In the genomic region with DNA sequence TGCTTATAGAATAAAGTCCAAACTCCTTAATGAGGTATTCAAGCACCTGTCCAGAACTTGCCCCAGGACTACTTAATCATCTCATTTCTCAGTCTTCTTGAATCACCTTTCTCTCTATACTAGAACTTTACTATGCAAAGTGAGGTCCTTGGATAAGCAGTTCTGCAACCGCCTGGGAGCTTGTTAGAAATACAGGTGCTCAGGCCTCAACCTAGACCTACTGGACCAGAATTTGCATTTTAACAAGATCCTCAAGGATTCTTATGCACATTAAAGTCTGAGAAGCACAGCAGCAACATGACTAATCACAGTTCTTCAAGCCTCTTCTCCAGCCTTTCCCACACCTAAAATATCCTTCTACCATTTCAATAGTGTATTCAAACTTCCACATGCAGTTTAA, we compare ENCODE assay signal across 25 cellular contexts.
A peak's percentile ranks its signal among the peaks of the same experiment; 100 is the strongest.
DNase-seq lines count a peak whose midpoint lies in the region; ATAC-seq and TF ChIP-seq lines count a peak whose summit lies in the region.
"Had no signal": no experiment of that assay in that cellular context is flagged by ENCODE, and none has a peak within 500 bp of the region (broad histone marks: within the 10 kb centered on the region; RNA-seq: fewer than 3 reads in every experiment).

No MANE protein-coding gene starts in this region.

- no peaks in the 10 kb centered on the region for H3K27me3 ChIP-seq in GM23338 (ENCODE audit: insufficient read depth)
- H3K27me3 ChIP-seq: vagina had no signal

- POLR2A ChIA-PET in MCF 10A (lab: Yijun Ruan, JAX) = no interaction called here

- peaks cover 17% of the 10 kb centered on the region for H3K36me3 Mint-ChIP-seq in T-helper 2 cell treated with Interferon-gamma antibody and Interleukin-4, amounts not matched to agents 5 μg/mL and 100 μg/mL, for 36 hours (ENCODE audit: low read depth)
- no peaks in the 10 kb centered on the region for H3K36me3 Mint-ChIP-seq in GM23338 (ENCODE audit: low read depth)
- peaks cover 4% of the 10 kb centered on the region for H3K36me3 Mint-ChIP-seq in T-helper 17 cell (ENCODE audit: low read depth)
- peaks cover 23% of the 10 kb centered on the region for H3K36me3 Mint-ChIP-seq in memory B cell
- no peaks in the 10 kb centered on the region for H3K36me3 Mint-ChIP-seq in MCF 10A (ENCODE audit: insufficient read depth, unreplicated experiment)

- no peaks in the 10 kb centered on the region for H3K9me3 ChIP-seq in T-helper 17 cell (ENCODE audit: control insufficient read depth, low read length, poor library complexity, severe bottlenecking)
- no peaks in the 10 kb centered on the region for H3K9me3 ChIP-seq in mucosa of descending colon
- H3K9me3 ChIP-seq: BE2C, esophagus muscularis mucosa, gastroesophageal sphincter, vagina had no signal

- H3K27ac ChIP-seq in GM23338 (ENCODE audit: low read depth) = no peak overlapping the region; the same call in 1 of the 2 replicates
- H3K27ac ChIP-seq: esophagus muscularis mucosa, gastroesophageal sphincter, HL-60, vagina, VCaP had no signal

- no TSS peak for BruUV-seq in MCF 10A (replicated peaks; lab: Mats Ljungman, UMichigan)

- no peak for DNase-seq in T-helper 2 cell treated with Interferon-gamma antibody and Interleukin-4, amounts not matched to agents 5 μg/mL and 100 μg/mL, for 36 hours (ENCODE audit: low spot score)
- DNase-seq in T-helper 2 cell = no peak
- no peak for DNase-seq in GM23338 (ENCODE audit: low spot score)
- DNase-seq in T-helper 17 cell = no peak
- DNase-seq in memory B cell (ENCODE audit: low spot score in 2 of 2) = no peak
- DNase-seq in NCI-H510A (lab: John Stamatoyannopoulos, UW) = no peak
- DNase-seq in mucosa of descending colon = no peak
- no peak for DNase-seq in MCF 10A (ENCODE audit: unreplicated experiment)
- DNase-seq: anterior cingulate cortex; BE2C; cerebellar nuclear complex; effector CD4-positive, alpha-beta T cell; IMR-90; left colon; NCI-H1930; NCI-H446 treated with DMSO at 0.1 percent for 48 hours; substantia nigra had no signal

- H3K9me3 Mint-ChIP-seq in T-helper 2 cell treated with Interferon-gamma antibody and Interleukin-4, amounts not matched to agents 5 μg/mL and 100 μg/mL, for 36 hours = no peaks in the 10 kb centered on the region
- H3K9me3 Mint-ChIP-seq in GM23338 (no peaks in the 10 kb centered on the region), memory B cell (no peaks in the 10 kb centered on the region), MCF 10A (ENCODE audit: unreplicated experiment) (no peaks in the 10 kb centered on the region)
- H3K9me3 Mint-ChIP-seq: activated T-helper 2 cell treated with anti-CD3 and anti-CD28 coated beads, Interferon-gamma antibody, Interleukin-2, Interleukin-4, amounts not matched to agents 10 μg/mL and 5 μg/mL and 100 μg/mL, durations not matched to agents 14 hours and 24 hours and 36 hours had no signal

- H3F3A ChIP-seq in GM23338 (replicated peaks; ENCODE audit: low read depth) = no peaks in the 10 kb centered on the region

- H3K27ac Mint-ChIP-seq in T-helper 2 cell treated with Interferon-gamma antibody and Interleukin-4, amounts not matched to agents 5 μg/mL and 100 μg/mL, for 36 hours = peak overlapping the region; percentile 46
- H3K27ac Mint-ChIP-seq in GM23338 = peak overlapping the region; percentile 12
- peak overlapping the region; percentile 94 for H3K27ac Mint-ChIP-seq in T-helper 17 cell
- peak overlapping the region; percentile 76 for H3K27ac Mint-ChIP-seq in memory B cell
- no peak overlapping the region for H3K27ac Mint-ChIP-seq in MCF 10A (ENCODE audit: low read depth, unreplicated experiment)
- H3K27ac Mint-ChIP-seq: activated T-helper 2 cell treated with anti-CD3 and anti-CD28 coated beads, Interferon-gamma antibody, Interleukin-2, Interleukin-4, amounts not matched to agents 10 μg/mL and 5 μg/mL and 100 μg/mL, durations not matched to agents 14 hours and 24 hours and 36 hours had no signal

- H3K4me3 Mint-ChIP-seq in T-helper 2 cell treated with Interferon-gamma antibody and Interleukin-4, amounts not matched to agents 5 μg/mL and 100 μg/mL, for 36 hours = no peak overlapping the region
- no peak overlapping the region for H3K4me3 Mint-ChIP-seq in GM23338
- no peak overlapping the region for H3K4me3 Mint-ChIP-seq in T-helper 17 cell
- H3K4me3 Mint-ChIP-seq in memory B cell = no peak overlapping the region
- no peak overlapping the region for H3K4me3 Mint-ChIP-seq in MCF 10A (ENCODE audit: unreplicated experiment)

- TF ChIP-seq CTCF in GM23338 (conservative IDR thresholded peaks at IDR 0.05; ENCODE audit: low read depth in 2 of 2) = no peak
- TF ChIP-seq CTCF in mucosa of descending colon (IDR thresholded peaks at IDR 0.05) = no peak
- TF ChIP-seq CTCF in MCF 10A (IDR thresholded peaks at IDR 0.05; ENCODE audit: unreplicated experiment) = no peak

- no peaks in the 10 kb centered on the region for H3K79me2 ChIP-seq in GM23338 (replicated peaks; ENCODE audit: insufficient read depth)

- no peaks in the 10 kb centered on the region for H3K9me2 ChIP-seq in GM23338 (ENCODE audit: insufficient read depth)

- no peak overlapping the region for H2AFZ ChIP-seq in GM23338

- peak overlapping the region; percentile 24; the same call in 1 of the 2 replicates for H3K4me2 ChIP-seq in GM23338

- no peaks in the 10 kb centered on the region for H3K27me3 Mint-ChIP-seq in T-helper 2 cell treated with Interferon-gamma antibody and Interleukin-4, amounts not matched to agents 5 μg/mL and 100 μg/mL, for 36 hours (ENCODE audit: low read depth)
- H3K27me3 Mint-ChIP-seq in GM23338 (ENCODE audit: insufficient read depth, low read depth, poor library complexity) (no peaks in the 10 kb centered on the region), T-helper 17 cell (no peaks in the 10 kb centered on the region), memory B cell (no peaks in the 10 kb centered on the region), MCF 10A (ENCODE audit: insufficient read depth, unreplicated experiment) (peaks cover 73% of the 10 kb centered on the region)

- CTCF ChIA-PET in MCF 10A (lab: Yijun Ruan, JAX) = no interaction called here

- H3K36me3 ChIP-seq in GM23338 (ENCODE audit: insufficient read depth) (no peaks in the 10 kb centered on the region), mucosa of descending colon (ENCODE audit: low read depth) (no peaks in the 10 kb centered on the region)
- H3K36me3 ChIP-seq: BE2C, esophagus muscularis mucosa, gastroesophageal sphincter, vagina had no signal

- no peak overlapping the region for H3K4me3 ChIP-seq in GM23338
- no peak overlapping the region for H3K4me3 ChIP-seq in mucosa of descending colon
- H3K4me3 ChIP-seq: esophagus muscularis mucosa, gastroesophageal sphincter, skin epidermis, vagina had no signal

- intact Hi-C loops in mucosa of descending colon (cut with DNase I, micrococcal nuclease) (no loop called here), MCF 10A (cut with micrococcal nuclease) (no loop called here)

- ATAC-seq in GM23338 = peak; percentile 39; the same call in 2 of the 3 replicates
- ATAC-seq in T-helper 17 cell = no peak
- no peak for ATAC-seq in memory B cell (ENCODE audit: low read depth)
- ATAC-seq in mucosa of descending colon = no peak
- ATAC-seq: gastroesophageal sphincter, left colon, Right ventricle myocardium inferior had no signal

- peaks cover 27% of the 10 kb centered on the region for H3K4me1 ChIP-seq in GM23338 (ENCODE audit: insufficient read depth)
- H3K4me1 ChIP-seq in mucosa of descending colon (ENCODE audit: low read depth) = no peaks in the 10 kb centered on the region
- H3K4me1 ChIP-seq: esophagus muscularis mucosa, gastroesophageal sphincter, vagina had no signal

- no peaks in the 10 kb centered on the region for H4K20me1 ChIP-seq in GM23338 (replicated peaks; ENCODE audit: insufficient read depth)

- peaks cover 47% of the 10 kb centered on the region for H3K4me1 Mint-ChIP-seq in T-helper 2 cell treated with Interferon-gamma antibody and Interleukin-4, amounts not matched to agents 5 μg/mL and 100 μg/mL, for 36 hours (ENCODE audit: low read depth)
- peaks cover 36% of the 10 kb centered on the region for H3K4me1 Mint-ChIP-seq in GM23338
- H3K4me1 Mint-ChIP-seq in T-helper 17 cell = peaks cover 42% of the 10 kb centered on the region
- H3K4me1 Mint-ChIP-seq in memory B cell = peaks cover 42% of the 10 kb centered on the region
- no peaks in the 10 kb centered on the region for H3K4me1 Mint-ChIP-seq in MCF 10A (ENCODE audit: insufficient read depth, unreplicated experiment)

TF ChIP-seq in GM23338, 12 proteins besides CTCF, POLR2A, EP300 and RAD21:
- TF ChIP-seq, protein P1, sequence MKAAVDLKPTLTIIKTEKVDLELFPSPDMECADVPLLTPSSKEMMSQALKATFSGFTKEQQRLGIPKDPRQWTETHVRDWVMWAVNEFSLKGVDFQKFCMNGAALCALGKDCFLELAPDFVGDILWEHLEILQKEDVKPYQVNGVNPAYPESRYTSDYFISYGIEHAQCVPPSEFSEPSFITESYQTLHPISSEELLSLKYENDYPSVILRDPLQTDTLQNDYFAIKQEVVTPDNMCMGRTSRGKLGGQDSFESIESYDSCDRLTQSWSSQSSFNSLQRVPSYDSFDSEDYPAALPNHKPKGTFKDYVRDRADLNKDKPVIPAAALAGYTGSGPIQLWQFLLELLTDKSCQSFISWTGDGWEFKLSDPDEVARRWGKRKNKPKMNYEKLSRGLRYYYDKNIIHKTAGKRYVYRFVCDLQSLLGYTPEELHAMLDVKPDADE (IDR thresholded peaks at IDR 0.05) = no peak
- no peak for TF ChIP-seq NANOG (IDR thresholded peaks at IDR 0.05; ENCODE audit: borderline replicate concordance)
- TF ChIP-seq POLR2AphosphoS5 (IDR thresholded peaks at IDR 0.05; ENCODE audit: low read depth) = no peak
TF ChIP-seq in GM23338: peak in this region for 0.
